In genomic region chr13:90188237-90188636, GRCh38 we compare ENCODE assay signal across 27 cellular contexts.
"Had no signal": no experiment of that assay in that cellular context is flagged by ENCODE, and none has a peak within 500 bp of the region (broad histone marks: within the 10 kb centered on the region; RNA-seq: fewer than 3 reads in every experiment).

No MANE protein-coding gene starts in this region.

- H3K27me3 ChIP-seq: stomach, suprapubic skin, testis, thyroid gland, tibial artery, tibial nerve, transverse colon, upper lobe of left lung, upper lobe of right lung, uterus, vagina had no signal

- H3K36me3 ChIP-seq: stomach, suprapubic skin, thoracic aorta, thyroid gland, tibial artery, tibial nerve, transverse colon, upper lobe of left lung, upper lobe of right lung, uterus, vagina had no signal

- H3K4me3 ChIP-seq: stomach, suprapubic skin, testis, thoracic aorta, thyroid gland, tibial artery, tibial nerve, transverse colon, upper lobe of left lung, upper lobe of right lung, uterus, vagina had no signal

- H3K9me3 ChIP-seq: stomach, suprapubic skin, testis, thoracic aorta, thyroid gland, tibial artery, tibial nerve, transverse colon, upper lobe of left lung, upper lobe of right lung, uterus, vagina had no signal

- H3K27ac ChIP-seq: stomach, suprapubic skin, testis, thoracic aorta, thyroid gland, tibial artery, tibial nerve, transverse colon, upper lobe of left lung, upper lobe of right lung, uterus, vagina had no signal

- ATAC-seq: stimulated activated effector memory CD8-positive, alpha-beta T cell treated with anti-CD3 and anti-CD28 coated beads, Interleukin-12 subunit alpha, Interleukin-12 subunit beta, amount 100 ng/mL, for 72 hours; stimulated activated memory B cell treated with anti-CD40 and anti-IgM and Interleukin-4, amounts not matched to agents 10 μg/mL and 1 μg/mL and 100 μg/mL, for 72 hours; stimulated activated naive B cell treated with anti-CD40 and anti-IgM and Interleukin-4, amounts not matched to agents 10 μg/mL and 1 μg/mL and 100 μg/mL, for 72 hours; stimulated activated naive CD8-positive, alpha-beta T cell treated with anti-CD3 and anti-CD28 coated beads, Interleukin-15, amount 100 ng/mL, for 72 hours; stimulated activated naive CD8-positive, alpha-beta T cell treated with anti-CD3 and anti-CD28 coated beads, Interleukin-15, Interleukin-2, amounts not matched to agents 100 U/mL and 50 U/mL, for 24 hours; upper lobe of right lung had no signal

- DNase-seq: stimulated activated CD4-positive, alpha-beta T cell treated with anti-CD3 and anti-CD28 coated beads, Interleukin-2, amount 100 ng/mL, for 48 hours; stimulated activated CD4-positive, alpha-beta T cell treated with anti-CD3 and anti-CD28 coated beads, Interleukin-4, amount 100 ng/mL, for 1 hour; stimulated activated CD4-positive, alpha-beta T cell treated with anti-CD3 and anti-CD28 coated beads, Interleukin-4, amount 100 ng/mL, for 24 hours; stimulated activated CD4-positive, alpha-beta T cell treated with anti-CD3 and anti-CD28 coated beads, Interleukin-4, amount 100 ng/mL, for 4 hours; stimulated activated CD8-positive, alpha-beta memory T cell treated with anti-CD3 and anti-CD28 coated beads, Interleukin-4, amount 100 ng/mL, for 48 hours; stimulated activated naive B cell treated with anti-CD40 and anti-IgM and Interleukin-4, amounts not matched to agents 10 μg/mL and 1 μg/mL and 100 μg/mL, for 72 hours; stimulated activated naive CD4-positive, alpha-beta T cell; stimulated activated naive CD4-positive, alpha-beta T cell treated with Interleukin-2 at 50 U/mL for 16 hours; stimulated activated naive CD8-positive, alpha-beta T cell treated with anti-CD3 and anti-CD28 coated beads, Interleukin-15, amount 100 ng/mL, for 72 hours; stimulated activated naive CD8-positive, alpha-beta T cell treated with anti-CD3 and anti-CD28 coated beads, Interleukin-15, Interleukin-2, amounts not matched to agents 100 U/mL and 50 U/mL, for 24 hours; stomach; substantia nigra; testis; thyroid gland; tibial artery; transverse colon; trophoblast cell; upper lobe of left lung; upper lobe of right lung; uterus had no signal

- FAIRE-seq: urothelium cell line had no signal

- H3K4me1 ChIP-seq: stomach, suprapubic skin, testis, thyroid gland, tibial artery, tibial nerve, upper lobe of left lung, upper lobe of right lung, uterus, vagina had no signal
